Comparison of ENCODE assay signal across 17 cellular contexts in the genomic region with DNA sequence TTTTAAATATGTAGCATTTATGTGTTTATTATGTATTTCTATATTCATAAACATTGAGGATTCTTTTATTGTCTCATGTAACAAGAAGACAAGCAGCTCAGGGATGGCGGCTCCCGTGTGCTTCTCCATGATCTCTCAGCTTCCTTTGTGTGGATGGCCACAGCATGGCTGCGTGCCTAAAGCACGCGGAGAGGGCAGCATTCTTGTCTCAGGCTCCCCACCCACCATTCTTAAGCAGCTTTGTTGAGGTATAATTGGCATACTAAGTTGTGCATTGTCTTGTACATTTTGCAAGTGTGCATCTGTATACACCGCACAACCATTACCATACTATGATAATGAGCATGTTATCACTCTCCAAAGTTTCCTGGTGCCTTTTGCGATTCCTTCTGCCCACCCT.
"Had no signal": no experiment of that assay in that cellular context is flagged by ENCODE, and none has a peak within 500 bp of the region (broad histone marks: within the 10 kb centered on the region; RNA-seq: fewer than 3 reads in every experiment).

No MANE protein-coding gene starts in this region.

- H3K4me3 Mint-ChIP-seq: activated CD8-positive, alpha-beta T cell treated with anti-CD3 and anti-CD28 coated beads for 36 hours; nephron progenitor cell; stimulated activated naive CD8-positive, alpha-beta T cell treated with anti-CD3 and anti-CD28 coated beads, Interleukin-15, amount 100 ng/mL, for 72 hours; T-cell had no signal

- H3K4me1 ChIP-seq: colonic mucosa, uterus had no signal

- H3K9me3 Mint-ChIP-seq: activated CD8-positive, alpha-beta T cell treated with anti-CD3 and anti-CD28 coated beads for 36 hours; nephron progenitor cell; stimulated activated naive CD8-positive, alpha-beta T cell treated with anti-CD3 and anti-CD28 coated beads, Interleukin-15, amount 100 ng/mL, for 72 hours; T-cell had no signal

- H3K36me3 ChIP-seq: colonic mucosa, pancreas, uterus had no signal

- H3K27me3 Mint-ChIP-seq: activated CD8-positive, alpha-beta T cell treated with anti-CD3 and anti-CD28 coated beads for 36 hours; stimulated activated naive CD8-positive, alpha-beta T cell treated with anti-CD3 and anti-CD28 coated beads, Interleukin-15, amount 100 ng/mL, for 72 hours; T-cell had no signal

- H3K27ac ChIP-seq: colonic mucosa, pancreas, uterus had no signal

- DNase-seq: activated CD4-positive, alpha-beta T cell treated with anti-CD3 and anti-CD28 coated beads for 4 hours; activated CD8-positive, alpha-beta memory T cell treated with anti-CD3 and anti-CD28 coated beads, Interleukin-2, amount 50 U/mL, for 4 hours; activated CD8-positive, alpha-beta T cell treated with anti-CD3 and anti-CD28 coated beads for 36 hours; activated naive CD4-positive, alpha-beta T cell; colonic mucosa; effector CD8-positive, alpha-beta T cell; erythroblast; hippocampal formation; left colon; nephron progenitor cell; pancreas; stimulated activated CD4-positive, alpha-beta T cell treated with anti-CD3 and anti-CD28 coated beads, Interleukin-15, amount 100 ng/mL, for 24 hours; stimulated activated CD4-positive, alpha-beta T cell treated with anti-CD3 and anti-CD28 coated beads, Interleukin-4, amount 100 ng/mL, for 24 hours; stimulated activated naive CD8-positive, alpha-beta T cell treated with anti-CD3 and anti-CD28 coated beads, Interleukin-15, amount 100 ng/mL, for 72 hours; T-cell; T1000; uterus had no signal

- H3K9me3 ChIP-seq: colonic mucosa, pancreas, uterus had no signal

- H3K27me3 ChIP-seq: colonic mucosa, pancreas, uterus had no signal

- ATAC-seq: activated CD8-positive, alpha-beta T cell treated with anti-CD3 and anti-CD28 coated beads for 36 hours; left colon; pancreas; stimulated activated naive CD8-positive, alpha-beta T cell treated with anti-CD3 and anti-CD28 coated beads, Interleukin-15, amount 100 ng/mL, for 72 hours; T-cell had no signal

- H3K4me3 ChIP-seq: colonic mucosa, pancreas, uterus had no signal

- H3K27ac Mint-ChIP-seq: activated CD8-positive, alpha-beta T cell treated with anti-CD3 and anti-CD28 coated beads for 36 hours; stimulated activated naive CD8-positive, alpha-beta T cell treated with anti-CD3 and anti-CD28 coated beads, Interleukin-15, amount 100 ng/mL, for 72 hours; T-cell had no signal
